In genomic region chr12:57069522-57069921, GRCh38 we compare ENCODE assay signal across 1 cellular context.
TF ChIP-seq lines count a peak whose summit lies in the region.

No MANE protein-coding gene starts in this region.

TF ChIP-seq in endothelial cell of umbilical vein, 7 proteins besides CTCF, POLR2A, EP300 and RAD21:
- TF ChIP-seq POLR2AphosphoS5 (IDR thresholded peaks at IDR 0.05; ENCODE audit: insufficient read depth, low read depth, low read length) (no peak), GATA2 (IDR thresholded peaks at IDR 0.05; ENCODE audit: insufficient read depth, insufficient read length, low read depth, low read length) (no peak), EZH2 (IDR thresholded peaks at IDR 0.05; ENCODE audit: borderline replicate concordance, low read depth, low read length, severe bottlenecking) (no peak), FOS (IDR thresholded peaks at IDR 0.05; ENCODE audit: borderline replicate concordance, insufficient read depth, low read length) (no peak), MYC (IDR thresholded peaks at IDR 0.05; ENCODE audit: low read depth, low read length) (no peak)
